In the genomic region with DNA sequence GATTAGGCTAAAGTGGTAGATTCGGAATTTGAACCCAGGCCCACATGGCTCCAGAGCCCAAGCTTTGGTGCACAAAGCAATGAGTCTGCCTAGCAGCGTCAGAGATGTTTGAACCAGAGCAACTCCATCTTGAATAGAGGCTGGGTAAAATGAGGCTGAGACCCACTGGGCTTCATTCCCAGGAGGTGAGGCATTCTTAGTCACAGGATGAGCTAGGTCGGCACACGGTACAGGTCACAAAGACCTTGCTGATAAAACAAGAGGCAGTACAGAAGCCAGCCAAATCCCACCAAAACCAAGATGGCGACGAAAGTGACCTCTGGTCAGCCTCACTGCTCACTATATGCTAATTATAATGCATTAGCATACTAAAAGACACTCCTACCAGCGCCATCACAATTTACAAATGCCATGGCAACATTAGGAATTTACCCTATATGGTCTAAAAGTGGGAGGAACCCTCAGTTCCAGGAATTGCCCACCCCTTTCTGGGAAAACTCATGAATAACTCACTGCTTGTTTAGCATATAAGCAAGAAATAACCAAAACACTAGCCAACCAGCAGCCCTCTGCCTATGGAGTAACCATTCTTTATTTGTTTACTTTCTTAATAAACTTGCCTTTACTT, we compare ENCODE assay signal across 2 cellular contexts.
A peak's percentile ranks its signal among the peaks of the same experiment; 100 is the strongest.
TF ChIP-seq lines count a peak whose summit lies in the region.

No MANE protein-coding gene starts in this region.

TF ChIP-seq in IMR-90, 13 proteins besides CTCF, POLR2A, EP300 and RAD21:
- TF ChIP-seq MAZ (IDR thresholded peaks at IDR 0.05; ENCODE audit: borderline replicate concordance, low read depth, low read length), result no peak
- TF ChIP-seq, protein P1, sequence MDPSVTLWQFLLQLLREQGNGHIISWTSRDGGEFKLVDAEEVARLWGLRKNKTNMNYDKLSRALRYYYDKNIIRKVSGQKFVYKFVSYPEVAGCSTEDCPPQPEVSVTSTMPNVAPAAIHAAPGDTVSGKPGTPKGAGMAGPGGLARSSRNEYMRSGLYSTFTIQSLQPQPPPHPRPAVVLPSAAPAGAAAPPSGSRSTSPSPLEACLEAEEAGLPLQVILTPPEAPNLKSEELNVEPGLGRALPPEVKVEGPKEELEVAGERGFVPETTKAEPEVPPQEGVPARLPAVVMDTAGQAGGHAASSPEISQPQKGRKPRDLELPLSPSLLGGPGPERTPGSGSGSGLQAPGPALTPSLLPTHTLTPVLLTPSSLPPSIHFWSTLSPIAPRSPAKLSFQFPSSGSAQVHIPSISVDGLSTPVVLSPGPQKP (IDR thresholded peaks at IDR 0.05; ENCODE audit: borderline replicate concordance, low read depth, low read length), result no peak
- TF ChIP-seq RCOR1 (IDR thresholded peaks at IDR 0.05; ENCODE audit: insufficient replicate concordance, low read length), result no peak
- no peak for TF ChIP-seq CHD1 (IDR thresholded peaks at IDR 0.05; ENCODE audit: low read depth, low read length)
- TF ChIP-seq NFE2L2 (IDR thresholded peaks at IDR 0.05; ENCODE audit: low read depth, low read length), result no peak
- TF ChIP-seq SMC3 (IDR thresholded peaks at IDR 0.05; ENCODE audit: low read depth, low read length), result no peak
- TF ChIP-seq, protein P2, sequence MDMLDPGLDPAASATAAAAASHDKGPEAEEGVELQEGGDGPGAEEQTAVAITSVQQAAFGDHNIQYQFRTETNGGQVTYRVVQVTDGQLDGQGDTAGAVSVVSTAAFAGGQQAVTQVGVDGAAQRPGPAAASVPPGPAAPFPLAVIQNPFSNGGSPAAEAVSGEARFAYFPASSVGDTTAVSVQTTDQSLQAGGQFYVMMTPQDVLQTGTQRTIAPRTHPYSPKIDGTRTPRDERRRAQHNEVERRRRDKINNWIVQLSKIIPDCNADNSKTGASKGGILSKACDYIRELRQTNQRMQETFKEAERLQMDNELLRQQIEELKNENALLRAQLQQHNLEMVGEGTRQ (IDR thresholded peaks at IDR 0.05; ENCODE audit: low read depth, low read length), result no peak
- TF ChIP-seq MAFK (IDR thresholded peaks at IDR 0.05; ENCODE audit: low read depth, low read length), result no peak
- no peak for TF ChIP-seq MXI1 (IDR thresholded peaks at IDR 0.05; ENCODE audit: borderline replicate concordance, low read depth, low read length)
- TF ChIP-seq CEBPB (IDR thresholded peaks at IDR 0.05; ENCODE audit: low read depth, low read length), result no peak
- no peak for TF ChIP-seq FOS (IDR thresholded peaks at IDR 0.05; ENCODE audit: low read depth, low read length)
- no peak for TF ChIP-seq RFX5 (IDR thresholded peaks at IDR 0.05; ENCODE audit: low read depth, low read length)
- no peak for TF ChIP-seq BHLHE40 (IDR thresholded peaks at IDR 0.05; ENCODE audit: low read depth, low read length)

TF ChIP-seq in K562, 482 proteins besides CTCF, POLR2A, EP300 and RAD21 (continues in another document):
- TF ChIP-seq, protein P3, sequence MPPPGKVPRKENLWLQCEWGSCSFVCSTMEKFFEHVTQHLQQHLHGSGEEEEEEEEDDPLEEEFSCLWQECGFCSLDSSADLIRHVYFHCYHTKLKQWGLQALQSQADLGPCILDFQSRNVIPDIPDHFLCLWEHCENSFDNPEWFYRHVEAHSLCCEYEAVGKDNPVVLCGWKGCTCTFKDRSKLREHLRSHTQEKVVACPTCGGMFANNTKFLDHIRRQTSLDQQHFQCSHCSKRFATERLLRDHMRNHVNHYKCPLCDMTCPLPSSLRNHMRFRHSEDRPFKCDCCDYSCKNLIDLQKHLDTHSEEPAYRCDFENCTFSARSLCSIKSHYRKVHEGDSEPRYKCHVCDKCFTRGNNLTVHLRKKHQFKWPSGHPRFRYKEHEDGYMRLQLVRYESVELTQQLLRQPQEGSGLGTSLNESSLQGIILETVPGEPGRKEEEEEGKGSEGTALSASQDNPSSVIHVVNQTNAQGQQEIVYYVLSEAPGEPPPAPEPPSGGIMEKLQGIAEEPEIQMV (tag; conservative IDR thresholded peaks at IDR 0.05; ENCODE audit: low read depth), result peak; percentile 73
- TF ChIP-seq LEF1 (IDR thresholded peaks at IDR 0.05) (no peak), NR2C2 (CRISPR knock-in tag; IDR thresholded peaks at IDR 0.05) (0 out of 2 replicates have a peak, but pooled peaks have one; percentile 21), NR2C2 (tag; IDR thresholded peaks at IDR 0.05) (no peak; the same call in 1 of the 2 replicates), LARP7 (IDR thresholded peaks at IDR 0.05) (no peak), RFX7 (CRISPR knock-in tag; IDR thresholded peaks at IDR 0.05) (no peak), ZNF507 (tag; conservative IDR thresholded peaks at IDR 0.05) (no peak), ZNF232 (CRISPR knock-in tag; IDR thresholded peaks at IDR 0.05) (no peak), KLF13 (tag; IDR thresholded peaks at IDR 0.05; ENCODE audit: borderline replicate concordance, low read depth) (peak; percentile 75), TCFL5 (CRISPR knock-in tag; conservative IDR thresholded peaks at IDR 0.05) (no peak), ZNF445 (CRISPR knock-in tag; IDR thresholded peaks at IDR 0.05; ENCODE audit: low read depth) (no peak), PTBP1 (IDR thresholded peaks at IDR 0.05; ENCODE audit: low read depth, low read length) (no peak), NR3C1 (CRISPR knock-in tag; IDR thresholded peaks at IDR 0.05) (no peak), POLR2AphosphoS5 (IDR thresholded peaks at IDR 0.05; ENCODE audit: control insufficient read depth, insufficient read depth, low read depth, low read length) (no peak), HOXB6 (CRISPR knock-in tag; IDR thresholded peaks at IDR 0.05; ENCODE audit: borderline replicate concordance) (no peak), ZNF431 (CRISPR knock-in tag; IDR thresholded peaks at IDR 0.05) (no peak), ZNF174 (CRISPR knock-in tag; IDR thresholded peaks at IDR 0.05) (no peak), FOXA3 (CRISPR knock-in tag; conservative IDR thresholded peaks at IDR 0.05 in 1 of 2, IDR thresholded peaks at IDR 0.05 in 1 of 2) (no peak), EP400 (IDR thresholded peaks at IDR 0.05) (no peak)
- TF ChIP-seq, protein P4, sequence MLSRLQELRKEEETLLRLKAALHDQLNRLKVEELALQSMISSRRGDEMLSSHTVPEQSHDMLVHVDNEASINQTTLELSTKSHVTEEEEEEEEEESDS (CRISPR knock-in tag; IDR thresholded peaks at IDR 0.05), result no peak
- TF ChIP-seq, protein P5, sequence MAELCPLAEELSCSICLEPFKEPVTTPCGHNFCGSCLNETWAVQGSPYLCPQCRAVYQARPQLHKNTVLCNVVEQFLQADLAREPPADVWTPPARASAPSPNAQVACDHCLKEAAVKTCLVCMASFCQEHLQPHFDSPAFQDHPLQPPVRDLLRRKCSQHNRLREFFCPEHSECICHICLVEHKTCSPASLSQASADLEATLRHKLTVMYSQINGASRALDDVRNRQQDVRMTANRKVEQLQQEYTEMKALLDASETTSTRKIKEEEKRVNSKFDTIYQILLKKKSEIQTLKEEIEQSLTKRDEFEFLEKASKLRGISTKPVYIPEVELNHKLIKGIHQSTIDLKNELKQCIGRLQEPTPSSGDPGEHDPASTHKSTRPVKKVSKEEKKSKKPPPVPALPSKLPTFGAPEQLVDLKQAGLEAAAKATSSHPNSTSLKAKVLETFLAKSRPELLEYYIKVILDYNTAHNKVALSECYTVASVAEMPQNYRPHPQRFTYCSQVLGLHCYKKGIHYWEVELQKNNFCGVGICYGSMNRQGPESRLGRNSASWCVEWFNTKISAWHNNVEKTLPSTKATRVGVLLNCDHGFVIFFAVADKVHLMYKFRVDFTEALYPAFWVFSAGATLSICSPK (IDR thresholded peaks at IDR 0.05; ENCODE audit: borderline replicate concordance), result no peak
- TF ChIP-seq, protein P6, sequence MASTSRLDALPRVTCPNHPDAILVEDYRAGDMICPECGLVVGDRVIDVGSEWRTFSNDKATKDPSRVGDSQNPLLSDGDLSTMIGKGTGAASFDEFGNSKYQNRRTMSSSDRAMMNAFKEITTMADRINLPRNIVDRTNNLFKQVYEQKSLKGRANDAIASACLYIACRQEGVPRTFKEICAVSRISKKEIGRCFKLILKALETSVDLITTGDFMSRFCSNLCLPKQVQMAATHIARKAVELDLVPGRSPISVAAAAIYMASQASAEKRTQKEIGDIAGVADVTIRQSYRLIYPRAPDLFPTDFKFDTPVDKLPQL (IDR thresholded peaks at IDR 0.05; ENCODE audit: extremely low read depth, insufficient read length), result no peak
- TF ChIP-seq, protein P7, sequence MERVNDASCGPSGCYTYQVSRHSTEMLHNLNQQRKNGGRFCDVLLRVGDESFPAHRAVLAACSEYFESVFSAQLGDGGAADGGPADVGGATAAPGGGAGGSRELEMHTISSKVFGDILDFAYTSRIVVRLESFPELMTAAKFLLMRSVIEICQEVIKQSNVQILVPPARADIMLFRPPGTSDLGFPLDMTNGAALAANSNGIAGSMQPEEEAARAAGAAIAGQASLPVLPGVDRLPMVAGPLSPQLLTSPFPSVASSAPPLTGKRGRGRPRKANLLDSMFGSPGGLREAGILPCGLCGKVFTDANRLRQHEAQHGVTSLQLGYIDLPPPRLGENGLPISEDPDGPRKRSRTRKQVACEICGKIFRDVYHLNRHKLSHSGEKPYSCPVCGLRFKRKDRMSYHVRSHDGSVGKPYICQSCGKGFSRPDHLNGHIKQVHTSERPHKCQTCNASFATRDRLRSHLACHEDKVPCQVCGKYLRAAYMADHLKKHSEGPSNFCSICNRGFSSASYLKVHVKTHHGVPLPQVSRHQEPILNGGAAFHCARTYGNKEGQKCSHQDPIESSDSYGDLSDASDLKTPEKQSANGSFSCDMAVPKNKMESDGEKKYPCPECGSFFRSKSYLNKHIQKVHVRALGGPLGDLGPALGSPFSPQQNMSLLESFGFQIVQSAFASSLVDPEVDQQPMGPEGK (CRISPR knock-in tag; IDR thresholded peaks at IDR 0.05; ENCODE audit: borderline replicate concordance), result no peak
- TF ChIP-seq, protein P8, sequence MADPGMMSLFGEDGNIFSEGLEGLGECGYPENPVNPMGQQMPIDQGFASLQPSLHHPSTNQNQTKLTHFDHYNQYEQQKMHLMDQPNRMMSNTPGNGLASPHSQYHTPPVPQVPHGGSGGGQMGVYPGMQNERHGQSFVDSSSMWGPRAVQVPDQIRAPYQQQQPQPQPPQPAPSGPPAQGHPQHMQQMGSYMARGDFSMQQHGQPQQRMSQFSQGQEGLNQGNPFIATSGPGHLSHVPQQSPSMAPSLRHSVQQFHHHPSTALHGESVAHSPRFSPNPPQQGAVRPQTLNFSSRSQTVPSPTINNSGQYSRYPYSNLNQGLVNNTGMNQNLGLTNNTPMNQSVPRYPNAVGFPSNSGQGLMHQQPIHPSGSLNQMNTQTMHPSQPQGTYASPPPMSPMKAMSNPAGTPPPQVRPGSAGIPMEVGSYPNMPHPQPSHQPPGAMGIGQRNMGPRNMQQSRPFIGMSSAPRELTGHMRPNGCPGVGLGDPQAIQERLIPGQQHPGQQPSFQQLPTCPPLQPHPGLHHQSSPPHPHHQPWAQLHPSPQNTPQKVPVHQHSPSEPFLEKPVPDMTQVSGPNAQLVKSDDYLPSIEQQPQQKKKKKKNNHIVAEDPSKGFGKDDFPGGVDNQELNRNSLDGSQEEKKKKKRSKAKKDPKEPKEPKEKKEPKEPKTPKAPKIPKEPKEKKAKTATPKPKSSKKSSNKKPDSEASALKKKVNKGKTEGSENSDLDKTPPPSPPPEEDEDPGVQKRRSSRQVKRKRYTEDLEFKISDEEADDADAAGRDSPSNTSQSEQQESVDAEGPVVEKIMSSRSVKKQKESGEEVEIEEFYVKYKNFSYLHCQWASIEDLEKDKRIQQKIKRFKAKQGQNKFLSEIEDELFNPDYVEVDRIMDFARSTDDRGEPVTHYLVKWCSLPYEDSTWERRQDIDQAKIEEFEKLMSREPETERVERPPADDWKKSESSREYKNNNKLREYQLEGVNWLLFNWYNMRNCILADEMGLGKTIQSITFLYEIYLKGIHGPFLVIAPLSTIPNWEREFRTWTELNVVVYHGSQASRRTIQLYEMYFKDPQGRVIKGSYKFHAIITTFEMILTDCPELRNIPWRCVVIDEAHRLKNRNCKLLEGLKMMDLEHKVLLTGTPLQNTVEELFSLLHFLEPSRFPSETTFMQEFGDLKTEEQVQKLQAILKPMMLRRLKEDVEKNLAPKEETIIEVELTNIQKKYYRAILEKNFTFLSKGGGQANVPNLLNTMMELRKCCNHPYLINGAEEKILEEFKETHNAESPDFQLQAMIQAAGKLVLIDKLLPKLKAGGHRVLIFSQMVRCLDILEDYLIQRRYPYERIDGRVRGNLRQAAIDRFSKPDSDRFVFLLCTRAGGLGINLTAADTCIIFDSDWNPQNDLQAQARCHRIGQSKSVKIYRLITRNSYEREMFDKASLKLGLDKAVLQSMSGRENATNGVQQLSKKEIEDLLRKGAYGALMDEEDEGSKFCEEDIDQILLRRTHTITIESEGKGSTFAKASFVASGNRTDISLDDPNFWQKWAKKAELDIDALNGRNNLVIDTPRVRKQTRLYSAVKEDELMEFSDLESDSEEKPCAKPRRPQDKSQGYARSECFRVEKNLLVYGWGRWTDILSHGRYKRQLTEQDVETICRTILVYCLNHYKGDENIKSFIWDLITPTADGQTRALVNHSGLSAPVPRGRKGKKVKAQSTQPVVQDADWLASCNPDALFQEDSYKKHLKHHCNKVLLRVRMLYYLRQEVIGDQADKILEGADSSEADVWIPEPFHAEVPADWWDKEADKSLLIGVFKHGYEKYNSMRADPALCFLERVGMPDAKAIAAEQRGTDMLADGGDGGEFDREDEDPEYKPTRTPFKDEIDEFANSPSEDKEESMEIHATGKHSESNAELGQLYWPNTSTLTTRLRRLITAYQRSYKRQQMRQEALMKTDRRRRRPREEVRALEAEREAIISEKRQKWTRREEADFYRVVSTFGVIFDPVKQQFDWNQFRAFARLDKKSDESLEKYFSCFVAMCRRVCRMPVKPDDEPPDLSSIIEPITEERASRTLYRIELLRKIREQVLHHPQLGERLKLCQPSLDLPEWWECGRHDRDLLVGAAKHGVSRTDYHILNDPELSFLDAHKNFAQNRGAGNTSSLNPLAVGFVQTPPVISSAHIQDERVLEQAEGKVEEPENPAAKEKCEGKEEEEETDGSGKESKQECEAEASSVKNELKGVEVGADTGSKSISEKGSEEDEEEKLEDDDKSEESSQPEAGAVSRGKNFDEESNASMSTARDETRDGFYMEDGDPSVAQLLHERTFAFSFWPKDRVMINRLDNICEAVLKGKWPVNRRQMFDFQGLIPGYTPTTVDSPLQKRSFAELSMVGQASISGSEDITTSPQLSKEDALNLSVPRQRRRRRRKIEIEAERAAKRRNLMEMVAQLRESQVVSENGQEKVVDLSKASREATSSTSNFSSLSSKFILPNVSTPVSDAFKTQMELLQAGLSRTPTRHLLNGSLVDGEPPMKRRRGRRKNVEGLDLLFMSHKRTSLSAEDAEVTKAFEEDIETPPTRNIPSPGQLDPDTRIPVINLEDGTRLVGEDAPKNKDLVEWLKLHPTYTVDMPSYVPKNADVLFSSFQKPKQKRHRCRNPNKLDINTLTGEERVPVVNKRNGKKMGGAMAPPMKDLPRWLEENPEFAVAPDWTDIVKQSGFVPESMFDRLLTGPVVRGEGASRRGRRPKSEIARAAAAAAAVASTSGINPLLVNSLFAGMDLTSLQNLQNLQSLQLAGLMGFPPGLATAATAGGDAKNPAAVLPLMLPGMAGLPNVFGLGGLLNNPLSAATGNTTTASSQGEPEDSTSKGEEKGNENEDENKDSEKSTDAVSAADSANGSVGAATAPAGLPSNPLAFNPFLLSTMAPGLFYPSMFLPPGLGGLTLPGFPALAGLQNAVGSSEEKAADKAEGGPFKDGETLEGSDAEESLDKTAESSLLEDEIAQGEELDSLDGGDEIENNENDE (IDR thresholded peaks at IDR 0.05; ENCODE audit: low read depth, low read length), result no peak
- TF ChIP-seq, protein P9, sequence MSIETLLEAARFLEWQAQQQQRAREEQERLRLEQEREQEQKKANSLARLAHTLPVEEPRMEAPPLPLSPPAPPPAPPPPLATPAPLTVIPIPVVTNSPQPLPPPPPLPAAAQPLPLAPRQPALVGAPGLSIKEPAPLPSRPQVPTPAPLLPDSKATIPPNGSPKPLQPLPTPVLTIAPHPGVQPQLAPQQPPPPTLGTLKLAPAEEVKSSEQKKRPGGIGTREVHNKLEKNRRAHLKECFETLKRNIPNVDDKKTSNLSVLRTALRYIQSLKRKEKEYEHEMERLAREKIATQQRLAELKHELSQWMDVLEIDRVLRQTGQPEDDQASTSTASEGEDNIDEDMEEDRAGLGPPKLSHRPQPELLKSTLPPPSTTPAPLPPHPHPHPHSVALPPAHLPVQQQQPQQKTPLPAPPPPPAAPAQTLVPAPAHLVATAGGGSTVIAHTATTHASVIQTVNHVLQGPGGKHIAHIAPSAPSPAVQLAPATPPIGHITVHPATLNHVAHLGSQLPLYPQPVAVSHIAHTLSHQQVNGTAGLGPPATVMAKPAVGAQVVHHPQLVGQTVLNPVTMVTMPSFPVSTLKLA (conservative IDR thresholded peaks at IDR 0.05), result no peak
